In the genomic region with DNA sequence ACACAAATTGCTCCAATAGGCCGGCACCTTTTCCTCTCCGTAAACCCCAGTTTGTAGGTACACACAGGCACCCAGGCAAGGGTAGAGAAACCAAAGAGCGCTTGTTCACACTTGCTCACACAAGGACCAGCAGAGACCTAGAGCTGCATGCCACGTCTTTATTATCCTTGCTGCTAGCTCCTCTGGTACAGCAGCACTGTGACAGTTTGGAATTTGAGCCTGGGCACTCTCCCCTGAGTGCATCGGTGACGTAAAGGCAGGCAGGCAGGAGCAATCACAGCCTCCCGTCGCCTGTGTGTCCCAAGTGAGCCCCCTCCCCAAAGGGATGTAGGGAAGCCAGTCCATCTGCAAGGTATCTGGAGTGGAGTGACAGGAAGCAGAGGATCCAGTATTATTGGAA, we compare ENCODE assay signal across 26 cellular contexts. TPM values are rescaled to one million over a fixed set of nuclear protein-coding genes. Genes with fewer than 3 reads are reported as not detected.
DNase-seq lines count a peak whose midpoint lies in the region; TF ChIP-seq lines count a peak whose summit lies in the region.
"Had no signal": no experiment of that assay in that cellular context is flagged by ENCODE, and none has a peak within 500 bp of the region (broad histone marks: within the 10 kb centered on the region; RNA-seq: fewer than 3 reads in every experiment).

No MANE protein-coding gene starts in this region.

- no peaks in the 10 kb centered on the region for H3K9me3 Mint-ChIP-seq in neural progenitor cell
- H3K9me3 Mint-ChIP-seq: activated T-helper 2 cell treated with anti-CD3 and anti-CD28 coated beads, Interferon-gamma antibody, Interleukin-2, Interleukin-4, amounts not matched to agents 10 μg/mL and 5 μg/mL and 100 μg/mL, durations not matched to agents 14 hours and 24 hours and 36 hours; central memory CD8-positive, alpha-beta T cell; memory B cell; stimulated activated naive CD8-positive, alpha-beta T cell treated with anti-CD3 and anti-CD28 coated beads, Interleukin-15, Interleukin-2, amounts not matched to agents 100 ng/mL and 50 ng/mL, for 24 hours had no signal

- H3K27ac ChIP-seq in A673 (ENCODE audit: low read depth, low read length, poor library complexity, severe bottlenecking), result no peak overlapping the region
- H3K27ac ChIP-seq in VCaP, result peak overlapping the region; percentile 63
- no peak overlapping the region for H3K27ac ChIP-seq in neural progenitor cell
- no peak overlapping the region for H3K27ac ChIP-seq in substantia nigra (ENCODE audit: low read depth, low read length, poor library complexity, severe bottlenecking)
- H3K27ac ChIP-seq: ascending aorta, BLaER1, esophagus muscularis mucosa, psoas muscle, thyroid gland had no signal

- H3K4me3 ChIP-seq in A673 (ENCODE audit: low read depth, low read length, poor library complexity, severe bottlenecking) (no peak overlapping the region), neural progenitor cell (no peak overlapping the region)
- H3K4me3 ChIP-seq: ascending aorta, BLaER1, esophagus muscularis mucosa, K562, psoas muscle, thyroid gland had no signal

- DNase-seq in A673 (ENCODE audit: low spot score), result peak; percentile 1
- peak; percentile 26 for DNase-seq in NCI-H1694 (lab: John Stamatoyannopoulos, UW)
- DNase-seq in neural progenitor cell (ENCODE audit: low spot score), result peak; percentile 40
- no peak for DNase-seq in substantia nigra (lab: John Stamatoyannopoulos, UW)
- no peak for DNase-seq in occipital lobe (lab: John Stamatoyannopoulos, UW)
- DNase-seq in NAMALWA (ENCODE audit: low spot score), result no peak
- DNase-seq: activated CD4-positive, alpha-beta T cell treated with anti-CD3 and anti-CD28 coated beads, Interleukin-2, amount 50 U/mL, for 48 hours; activated CD8-positive, alpha-beta memory T cell treated with anti-CD3 and anti-CD28 coated beads, Interleukin-2, amount 50 U/mL, for 48 hours; dermis blood vessel endothelial cell; foreskin melanocyte; GF-D8; left colon; NCI-H526; psoas muscle had no signal

- no peaks in the 10 kb centered on the region for H3K36me3 Mint-ChIP-seq in neural progenitor cell
- H3K36me3 Mint-ChIP-seq: activated naive CD8-positive, alpha-beta T cell; memory B cell had no signal

- no peak overlapping the region for H3K27ac Mint-ChIP-seq in neural progenitor cell
- H3K27ac Mint-ChIP-seq: activated naive CD8-positive, alpha-beta T cell; activated T-helper 2 cell treated with anti-CD3 and anti-CD28 coated beads, Interferon-gamma antibody, Interleukin-2, Interleukin-4, amounts not matched to agents 10 μg/mL and 5 μg/mL and 100 μg/mL, durations not matched to agents 14 hours and 24 hours and 36 hours; memory B cell; stimulated activated naive CD8-positive, alpha-beta T cell treated with anti-CD3 and anti-CD28 coated beads, Interleukin-15, Interleukin-2, amounts not matched to agents 100 ng/mL and 50 ng/mL, for 24 hours had no signal

- peaks cover 2% of the 10 kb centered on the region for H3K4me1 Mint-ChIP-seq in neural progenitor cell
- H3K4me1 Mint-ChIP-seq: central memory CD8-positive, alpha-beta T cell; memory B cell had no signal

- no peak overlapping the region for H3K4me3 Mint-ChIP-seq in neural progenitor cell
- H3K4me3 Mint-ChIP-seq: activated naive CD8-positive, alpha-beta T cell; central memory CD8-positive, alpha-beta T cell; memory B cell; stimulated activated naive CD8-positive, alpha-beta T cell treated with anti-CD3 and anti-CD28 coated beads, Interleukin-15, Interleukin-2, amounts not matched to agents 100 ng/mL and 50 ng/mL, for 24 hours had no signal

- POLR2A ChIA-PET in A673 (lab: Charles Lee; ENCODE audit: low non-redundant PET), result no interaction called here

- CTCF ChIA-PET in A673 (lab: Charles Lee), result no interaction called here

- H3K9ac ChIP-seq in neural progenitor cell, result no peak overlapping the region
- H3K9ac ChIP-seq: BLaER1 had no signal

- no peaks in the 10 kb centered on the region for H3K27me3 ChIP-seq in A673 (replicated peaks; ENCODE audit: insufficient read depth, low read depth, low read length, poor library complexity)
- H3K27me3 ChIP-seq in neural progenitor cell, result no peaks in the 10 kb centered on the region
- H3K27me3 ChIP-seq: ascending aorta, BLaER1, esophagus muscularis mucosa, thyroid gland had no signal

- peak overlapping the region; percentile 37 for H2AFZ ChIP-seq in neural progenitor cell (replicated peaks)

- H3K79me2 ChIP-seq in neural progenitor cell (ENCODE audit: low read depth), result no peaks in the 10 kb centered on the region

- no peak for TF ChIP-seq CTCF in A673 (conservative IDR thresholded peaks at IDR 0.05; ENCODE audit: low read depth, low read length)
- TF ChIP-seq CTCF in VCaP (conservative IDR thresholded peaks at IDR 0.05), result no peak
- TF ChIP-seq CTCF in neural progenitor cell (IDR thresholded peaks at IDR 0.05), result no peak

- H3K36me3 ChIP-seq in A673 (ENCODE audit: insufficient read depth, low read length, poor library complexity, severe bottlenecking) (no peaks in the 10 kb centered on the region), neural progenitor cell (no peaks in the 10 kb centered on the region)
- H3K36me3 ChIP-seq: ascending aorta, BLaER1, esophagus muscularis mucosa, thyroid gland had no signal

- no peak overlapping the region for H3K4me2 ChIP-seq in neural progenitor cell
- H3K4me2 ChIP-seq: BLaER1 had no signal

- intact Hi-C loops in A673 (cut with micrococcal nuclease; ENCODE audit: unreplicated experiment), result no loop called here

- no peaks in the 10 kb centered on the region for H4K20me1 ChIP-seq in neural progenitor cell (ENCODE audit: low read depth)
- H4K20me1 ChIP-seq: BLaER1 had no signal

- no TSS peak for BruUV-seq in A673 (replicated peaks; lab: Mats Ljungman, UMichigan)

- H3K4me1 ChIP-seq in A673 (ENCODE audit: insufficient read depth, low read length, poor library complexity, severe bottlenecking) (no peaks in the 10 kb centered on the region), neural progenitor cell (no peaks in the 10 kb centered on the region)
- H3K4me1 ChIP-seq: ascending aorta, esophagus muscularis mucosa, psoas muscle, thyroid gland had no signal

- H3K27me3 Mint-ChIP-seq in neural progenitor cell (ENCODE audit: insufficient read depth, low read depth), result peaks cover 7% of the 10 kb centered on the region

- H3F3A ChIP-seq in neural progenitor cell (ENCODE audit: low read depth), result no peaks in the 10 kb centered on the region

- H3K9me3 ChIP-seq in A673 (ENCODE audit: low read depth, low read length, poor library complexity, severe bottlenecking) (no peaks in the 10 kb centered on the region), neural progenitor cell (ENCODE audit: low read depth) (no peaks in the 10 kb centered on the region)
- H3K9me3 ChIP-seq: ascending aorta, BLaER1, esophagus muscularis mucosa, psoas muscle, thyroid gland had no signal

RNA-seq across cellular contexts. Expression of a gene that starts 40.6 kb away (rescaled TPM):
- total RNA-seq in A673 (2021) (0.85 TPM in 1 of 2 replicates, not detected in the other), neural progenitor cell (ENCODE audit: low replicate concordance) (0.25 and 4.7 TPM in 2 replicates), occipital lobe (14.0 TPM)
- total RNA-seq: dermis blood vessel endothelial cell, M059J had no signal

Comparison
In these comparisons a context has a peak if more than half of its experiments do, and no peak if none do; other contexts are left out.
1. DNase-seq: peak in A673 (single experiment), NCI-H1694 (single experiment) and neural progenitor cell (single experiment); none in substantia nigra (0 of 49), occipital lobe (single experiment) and NAMALWA (single experiment).